ENCODE assay signal across 8 cellular contexts in genomic region chr3:122794779-122795673, GRCh38.
DNase-seq lines count a peak whose midpoint lies in the region; ATAC-seq and TF ChIP-seq lines count a peak whose summit lies in the region.

TSS of gene SLC49A4 (plus strand) at chr3:122795069. CDS start at chr3:122795193, 124 bp downstream.

- ATAC-seq in GM18519 (IDR thresholded peaks at IDR 0.05; ENCODE audit: low FRiP score, unreplicated experiment) (peak; percentile 69), HG02981 (IDR thresholded peaks at IDR 0.05; ENCODE audit: unreplicated experiment) (peak; percentile 68), SK-N-SH treated with all-trans-retinoic acid at 6 μM for 48 hours (peak; percentile 85)

- in situ Hi-C loops in T47D (cut with HindIII; ENCODE audit: low pct_unique_long_range_greater_than_20kb, low sequenced_read_pairs): no loop called here

- DNase-seq in T47D (ENCODE audit: low read depth in 1 of 2, low spot score in 1 of 2): peak; percentile 80 to 90
- DNase-seq in inferior parietal cortex (ENCODE audit: extremely low spot score): peak; percentile 77
- peak; percentile 41 to 54 for DNase-seq in stimulated activated CD4-positive, alpha-beta T cell treated with anti-CD3 and anti-CD28 coated beads, Interleukin-15, amount 100 ng/mL, for 1 hour (ENCODE audit: low read depth in 1 of 2, low spot score in 1 of 2)
- DNase-seq in NCI-H1105 treated with DMSO at 0.1 percent for 48 hours (lab: John Stamatoyannopoulos, UW): no peak
- no peak for DNase-seq in DMS79 treated with DMSO at 0.1 percent for 48 hours (lab: John Stamatoyannopoulos, UW)

TF ChIP-seq in SK-N-SH treated with all-trans-retinoic acid at 6 μM for 48 hours, 23 proteins besides CTCF, POLR2A, EP300 and RAD21:
- TF ChIP-seq ARNTL (CRISPR knock-in tag; IDR thresholded peaks at IDR 0.05; ENCODE audit: borderline replicate concordance, low read depth): no peak
- TF ChIP-seq ZFP30 (CRISPR knock-in tag; IDR thresholded peaks at IDR 0.05): no peak

Comparison
In these comparisons a context has a peak if more than half of its experiments do, and no peak if none do; other contexts are left out.
1. DNase-seq: peak in T47D (2 of 2), inferior parietal cortex (single experiment) and stimulated activated CD4-positive, alpha-beta T cell treated with anti-CD3 and anti-CD28 coated beads, Interleukin-15, amount 100 ng/mL, for 1 hour (2 of 2); none in NCI-H1105 treated with DMSO at 0.1 percent for 48 hours (single experiment) and DMS79 treated with DMSO at 0.1 percent for 48 hours (single experiment).
2. Peak in every context shown above with its lines, with median percentiles within 50 percentile points of each other: ATAC-seq.